Comparison of ENCODE assay signal across 17 cellular contexts in the genomic region with DNA sequence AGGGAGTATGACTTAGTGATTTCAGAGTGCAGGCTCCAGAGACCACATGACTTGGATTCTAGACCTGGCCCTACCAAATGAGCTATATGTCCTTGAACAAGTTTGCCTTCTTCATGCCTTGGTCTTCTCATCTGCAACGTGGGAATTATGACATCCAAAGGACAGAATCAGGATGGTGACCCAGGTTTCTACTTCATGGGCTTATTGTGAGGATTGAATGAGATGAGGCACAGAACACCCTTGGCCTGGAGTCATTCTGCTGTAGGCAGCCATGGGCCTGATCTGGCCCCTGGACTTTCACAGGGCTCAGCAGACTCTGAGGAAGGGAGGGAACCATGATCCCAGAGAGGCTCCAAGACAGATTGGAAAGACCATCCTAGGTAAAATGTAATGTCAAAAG.
DNase-seq lines count a peak whose midpoint lies in the region; ATAC-seq and TF ChIP-seq lines count a peak whose summit lies in the region.
"Had no signal": no experiment of that assay in that cellular context is flagged by ENCODE, and none has a peak within 500 bp of the region (broad histone marks: within the 10 kb centered on the region; RNA-seq: fewer than 3 reads in every experiment).

No MANE protein-coding gene starts in this region.

- no TSS peak for BruUV-seq in OCI-LY7 (replicated peaks; lab: Mats Ljungman, UMichigan)

- no peaks in the 10 kb centered on the region for H3K79me2 ChIP-seq in OCI-LY7 (ENCODE audit: insufficient read depth, low read depth, low read length)

- intact Hi-C loops in esophagus muscularis mucosa (cut with DNase I) (no loop called here), OCI-LY7 (cut with micrococcal nuclease; ENCODE audit: unreplicated experiment) (no loop called here)

- no peak for TF ChIP-seq EP300 in esophagus muscularis mucosa (IDR thresholded peaks at IDR 0.05)

- no peak for TF ChIP-seq POLR2A in esophagus muscularis mucosa (IDR thresholded peaks at IDR 0.05; ENCODE audit: low read depth)

- CTCF ChIA-PET in activated CD8-positive, alpha-beta memory T cell treated with anti-CD3 and anti-CD28 coated beads, Interleukin-2, amount 10 ng/mL, durations not matched to agents 7 days and 5 days (lab: Charles Lee), result interaction anchor here (1.3 kb wide), 1 partner anchor 19 kb away, joined by 5 read pairs; no protein-coding TSS in a partner anchor
- CTCF ChIA-PET in OCI-LY7 (lab: Charles Lee; ENCODE audit: unreplicated experiment), result no interaction called here

- no peak overlapping the region for H3K4me3 Mint-ChIP-seq in activated CD8-positive, alpha-beta memory T cell treated with anti-CD3 and anti-CD28 coated beads, Interleukin-2, amount 10 ng/mL, durations not matched to agents 7 days and 5 days
- H3K4me3 Mint-ChIP-seq: CD14-positive monocyte, H9 had no signal

- peaks cover 7% of the 10 kb centered on the region for H3K4me1 Mint-ChIP-seq in activated CD8-positive, alpha-beta memory T cell treated with anti-CD3 and anti-CD28 coated beads, Interleukin-2, amount 10 ng/mL, durations not matched to agents 7 days and 5 days

- H3K27me3 Mint-ChIP-seq in activated CD8-positive, alpha-beta memory T cell treated with anti-CD3 and anti-CD28 coated beads, Interleukin-2, amount 10 ng/mL, durations not matched to agents 7 days and 5 days, result no peaks in the 10 kb centered on the region

- H2AFZ ChIP-seq in OCI-LY7 (ENCODE audit: low read length), result no peak overlapping the region
- H2AFZ ChIP-seq: PC-9 had no signal

- no peaks in the 10 kb centered on the region for H3K36me3 Mint-ChIP-seq in activated CD8-positive, alpha-beta memory T cell treated with anti-CD3 and anti-CD28 coated beads, Interleukin-2, amount 10 ng/mL, durations not matched to agents 7 days and 5 days
- H3K36me3 Mint-ChIP-seq: CD14-positive monocyte had no signal

- H3K9me3 Mint-ChIP-seq in activated CD8-positive, alpha-beta memory T cell treated with anti-CD3 and anti-CD28 coated beads, Interleukin-2, amount 10 ng/mL, durations not matched to agents 7 days and 5 days (ENCODE audit: low read depth), result no peaks in the 10 kb centered on the region
- H3K9me3 Mint-ChIP-seq: CD14-positive monocyte, H9 had no signal

- H3K27ac ChIP-seq in C4-2B (peak overlapping the region; percentile 4; the same call in 1 of the 2 replicates), esophagus muscularis mucosa (replicated peaks in 1 of 4) (peak overlapping the region in 3 of 4 donors; percentile 49 to 84 (median 58)), skeletal muscle tissue (ENCODE audit: low read depth, low read length) (peak overlapping the region; percentile 78), OCI-LY7 (ENCODE audit: low read depth, low read length, poor library complexity, severe bottlenecking) (no peak overlapping the region)
- H3K27ac ChIP-seq: PC-9 had no signal

- no peak overlapping the region for H3K27ac Mint-ChIP-seq in activated CD8-positive, alpha-beta memory T cell treated with anti-CD3 and anti-CD28 coated beads, Interleukin-2, amount 10 ng/mL, durations not matched to agents 7 days and 5 days
- H3K27ac Mint-ChIP-seq: CD14-positive monocyte had no signal

- H3K9ac ChIP-seq in skeletal muscle tissue (ENCODE audit: low read depth in 1 of 3, low read length in 3 of 3), result no peak overlapping the region

- H3K27me3 ChIP-seq in esophagus muscularis mucosa (no peaks in the 10 kb centered on the region), skeletal muscle tissue (ENCODE audit: control insufficient read depth in 3 of 3, insufficient read depth in 3 of 3, low read length in 3 of 3) (no peaks in the 10 kb centered on the region)

- no peaks in the 10 kb centered on the region for H3K9me2 ChIP-seq in OCI-LY7 (ENCODE audit: insufficient read depth, low read length)

- POLR2A ChIA-PET in OCI-LY7 (lab: Charles Lee), result interaction anchor here (0.5 kb wide), 1 partner anchor 427 kb away, joined by 3 read pairs; no protein-coding TSS in a partner anchor

- ATAC-seq in activated CD8-positive, alpha-beta memory T cell treated with anti-CD3 and anti-CD28 coated beads, Interleukin-2, amount 10 ng/mL, durations not matched to agents 7 days and 5 days, result no peak

- WGBS in esophagus muscularis mucosa, result 88% methylated on average over 1 of the region's 1 CpG

- no peaks in the 10 kb centered on the region for H3K36me3 ChIP-seq in esophagus muscularis mucosa
- no peaks in the 10 kb centered on the region for H3K36me3 ChIP-seq in skeletal muscle tissue (ENCODE audit: control insufficient read depth in 3 of 3, insufficient read depth in 3 of 3, low read length in 3 of 3)
- H3K36me3 ChIP-seq in OCI-LY7 (ENCODE audit: insufficient read depth, low read length), result no peaks in the 10 kb centered on the region

- H3K4me1 ChIP-seq in esophagus muscularis mucosa (peaks cover 74 to 81% (median 77%) of the 10 kb centered on the region in 4 donors), skeletal muscle tissue (ENCODE audit: control insufficient read depth in 3 of 3, insufficient read depth in 3 of 3, low read length in 3 of 3) (peaks cover 35 to 48% (median 46%) of the 10 kb centered on the region in 3 donors), OCI-LY7 (ENCODE audit: insufficient read depth, low read length, poor library complexity, severe bottlenecking) (no peaks in the 10 kb centered on the region)

- in situ Hi-C loops in ACHN (cut with HindIII; ENCODE audit: low pct_ligation_motif_present, low pct_unique_long_range_greater_than_20kb, low sequenced_read_pairs), result no loop called here

- no peak overlapping the region for H3K4me3 ChIP-seq in esophagus muscularis mucosa
- H3K4me3 ChIP-seq in skeletal muscle tissue (ENCODE audit: low read length in 3 of 3), result no peak overlapping the region
- no peak overlapping the region for H3K4me3 ChIP-seq in OCI-LY7 (ENCODE audit: low read depth, low read length, poor library complexity, severe bottlenecking)
- H3K4me3 ChIP-seq: PC-9 had no signal

- no peaks in the 10 kb centered on the region for H3K9me3 ChIP-seq in esophagus muscularis mucosa
- H3K9me3 ChIP-seq in skeletal muscle tissue (ENCODE audit: control insufficient read depth in 3 of 3, low read length in 3 of 3), result no peaks in the 10 kb centered on the region
- no peaks in the 10 kb centered on the region for H3K9me3 ChIP-seq in OCI-LY7 (ENCODE audit: low read length)

- H3K4me2 ChIP-seq in OCI-LY7 (ENCODE audit: low read length), result no peak overlapping the region
- H3K4me2 ChIP-seq: PC-9 had no signal

- no peaks in the 10 kb centered on the region for H4K20me1 ChIP-seq in OCI-LY7 (ENCODE audit: insufficient read depth, low read length)

- TF ChIP-seq CTCF in C4-2B (conservative IDR thresholded peaks at IDR 0.05) (no peak), esophagus muscularis mucosa (IDR thresholded peaks at IDR 0.05) (no peak), OCI-LY7 (conservative IDR thresholded peaks at IDR 0.05; ENCODE audit: low read length) (no peak)

- peak; percentile 43 for DNase-seq in activated CD8-positive, alpha-beta memory T cell treated with anti-CD3 and anti-CD28 coated beads, Interleukin-2, amount 50 U/mL, for 48 hours
- no peak for DNase-seq in activated CD8-positive, alpha-beta memory T cell treated with anti-CD3 and anti-CD28 coated beads, Interleukin-2, amount 10 ng/mL, durations not matched to agents 7 days and 5 days
- DNase-seq in esophagus muscularis mucosa (ENCODE audit: extremely low spot score) (no peak), ACHN (no peak), OCI-LY7 (ENCODE audit: low spot score) (no peak), DMS 273 treated with DMSO at 0.1 percent for 48 hours (lab: John Stamatoyannopoulos, UW) (no peak)
- DNase-seq: COR-L47, H9, Kasumi-1, NCI-H1105 treated with DMSO at 0.1 percent for 48 hours, NCI-H187, NCI-H446 treated with DMSO at 0.1 percent for 48 hours, NCI-H748 treated with DMSO at 0.1 percent for 48 hours, PC-9 had no signal
